10 cellular contexts compared by ENCODE assay signal in genomic region chr2:191927319-191927867, GRCh38.
A peak's percentile ranks its signal among the peaks of the same experiment; 100 is the strongest.
DNase-seq lines count a peak whose midpoint lies in the region; ATAC-seq and TF ChIP-seq lines count a peak whose summit lies in the region.
"Had no signal": no experiment of that assay in that cellular context is flagged by ENCODE, and none has a peak within 500 bp of the region (broad histone marks: within the 10 kb centered on the region; RNA-seq: fewer than 3 reads in every experiment).

No MANE protein-coding gene starts in this region.

- peaks cover 0 to 32% (median 9%) of the 10 kb centered on the region in 12 donors for H3K4me1 ChIP-seq in heart left ventricle
- H3K4me1 ChIP-seq in RWPE2 (ENCODE audit: insufficient read depth, poor library complexity, severe bottlenecking): no peaks in the 10 kb centered on the region
- H3K4me1 ChIP-seq in gastroesophageal sphincter: peaks cover 5 to 12% (median 8%) of the 10 kb centered on the region in 3 donors
- peaks cover 5 to 22% (median 14%) of the 10 kb centered on the region in 4 donors for H3K4me1 ChIP-seq in upper lobe of left lung

- no peaks in the 10 kb centered on the region for H3K36me3 Mint-ChIP-seq in stimulated activated naive B cell treated with anti-CD40 and anti-IgM and Interleukin-4, amounts not matched to agents 10 μg/mL and 1 μg/mL and 100 μg/mL, for 72 hours

- TF ChIP-seq CTCF in heart left ventricle (IDR thresholded peaks at IDR 0.05) (no peak), RWPE2 (IDR thresholded peaks at IDR 0.05; ENCODE audit: poor library complexity, severe bottlenecking) (no peak), gastroesophageal sphincter (IDR thresholded peaks at IDR 0.05) (no peak), upper lobe of left lung (IDR thresholded peaks at IDR 0.05) (no peak)

- no peaks in the 10 kb centered on the region for H3K27me3 Mint-ChIP-seq in stimulated activated naive B cell treated with anti-CD40 and anti-IgM and Interleukin-4, amounts not matched to agents 10 μg/mL and 1 μg/mL and 100 μg/mL, for 72 hours

- H3K9me3 ChIP-seq in heart left ventricle (no peaks in the 10 kb centered on the region), RWPE2 (ENCODE audit: severe bottlenecking) (no peaks in the 10 kb centered on the region), gastroesophageal sphincter (no peaks in the 10 kb centered on the region), upper lobe of left lung (no peaks in the 10 kb centered on the region)
- H3K9me3 ChIP-seq: BLaER1 had no signal

- TF ChIP-seq POLR2A in heart left ventricle (IDR thresholded peaks at IDR 0.05): no peak
- no peak for TF ChIP-seq POLR2A in gastroesophageal sphincter (IDR thresholded peaks at IDR 0.05)
- TF ChIP-seq POLR2A in upper lobe of left lung (IDR thresholded peaks at IDR 0.05): no peak

- WGBS in heart left ventricle, 4 donors: 32 to 35% (median 35%) methylated on average over 4 of the region's 4 CpGs
- 18 to 25% methylated on average over 4 of the region's 4 CpGs for WGBS in gastroesophageal sphincter (ENCODE audit: low coverage in 1 of 2), 2 donors
- 21 to 22% methylated on average over 4 of the region's 4 CpGs for WGBS in upper lobe of left lung, 2 donors

- H3K4me1 Mint-ChIP-seq in stimulated activated naive B cell treated with anti-CD40 and anti-IgM and Interleukin-4, amounts not matched to agents 10 μg/mL and 1 μg/mL and 100 μg/mL, for 72 hours: peaks cover 4 to 9% of the 10 kb centered on the region in 2 donors

- no peak overlapping the region for H3K4me3 Mint-ChIP-seq in stimulated activated naive B cell treated with anti-CD40 and anti-IgM and Interleukin-4, amounts not matched to agents 10 μg/mL and 1 μg/mL and 100 μg/mL, for 72 hours

- TF ChIP-seq EP300 in gastroesophageal sphincter (IDR thresholded peaks at IDR 0.05) (no peak), upper lobe of left lung (IDR thresholded peaks at IDR 0.05) (peak in 1 of 4 donors; percentile 71)

- intact Hi-C loops in heart left ventricle (cut with DNase I): no loop called here
- intact Hi-C loops in Right ventricle myocardium inferior (cut with DNase I): no loop called here

- H3K27ac ChIP-seq in heart left ventricle (peak overlapping the region in 1 of 12 donors; percentile 34), RWPE2 (ENCODE audit: poor library complexity, severe bottlenecking) (no peak overlapping the region), gastroesophageal sphincter (peak overlapping the region in 3 of 4 donors; percentile 4 to 50 (median 8)), upper lobe of left lung (peak overlapping the region; percentile 55 to 76 (median 60))
- H3K27ac ChIP-seq: BLaER1 had no signal

- ATAC-seq in heart left ventricle (peak in 3 of 4 donors; percentile 49 to 55 (median 49)), Right ventricle myocardium inferior (no peak), RWPE2 (ENCODE audit: low read depth) (peak; percentile 77), gastroesophageal sphincter (peak; percentile 69), upper lobe of left lung (ENCODE audit: low FRiP score in 2 of 2) (peak; percentile 65 to 73), HG03457 (IDR thresholded peaks at IDR 0.05; ENCODE audit: unreplicated experiment) (no peak), HG02588 (IDR thresholded peaks at IDR 0.05; ENCODE audit: unreplicated experiment) (no peak)
- ATAC-seq in stimulated activated naive B cell treated with anti-CD40 and anti-IgM and Interleukin-4, amounts not matched to agents 10 μg/mL and 1 μg/mL and 100 μg/mL, for 72 hours (replicated peaks): no peak

- H3K9me3 Mint-ChIP-seq in stimulated activated naive B cell treated with anti-CD40 and anti-IgM and Interleukin-4, amounts not matched to agents 10 μg/mL and 1 μg/mL and 100 μg/mL, for 72 hours: no peaks in the 10 kb centered on the region

- H3K27me3 ChIP-seq in heart left ventricle: no peaks in the 10 kb centered on the region
- H3K27me3 ChIP-seq in RWPE2 (ENCODE audit: insufficient read depth, poor library complexity, severe bottlenecking): no peaks in the 10 kb centered on the region
- H3K27me3 ChIP-seq in gastroesophageal sphincter: no peaks in the 10 kb centered on the region
- H3K27me3 ChIP-seq in upper lobe of left lung: no peaks in the 10 kb centered on the region
- H3K27me3 ChIP-seq: BLaER1 had no signal

- H3K4me3 ChIP-seq in heart left ventricle (no peak overlapping the region), RWPE2 (ENCODE audit: severe bottlenecking) (no peak overlapping the region), gastroesophageal sphincter (no peak overlapping the region), upper lobe of left lung (no peak overlapping the region)
- H3K4me3 ChIP-seq: BLaER1 had no signal

- DNase-seq in heart left ventricle: peak in 4 of 5 donors; percentile 46 to 59 (median 52)
- DNase-seq in Right ventricle myocardium inferior (ENCODE audit: missing footprints): no peak
- DNase-seq in RWPE2 (ENCODE audit: low spot score): peak; percentile 72
- peak in 1 of 2 donors; percentile 91 for DNase-seq in upper lobe of left lung
- no peak for DNase-seq in stimulated activated naive B cell treated with anti-CD40 and anti-IgM and Interleukin-4, amounts not matched to agents 10 μg/mL and 1 μg/mL and 100 μg/mL, for 72 hours
- DNase-seq: islet precursor cell had no signal

- H3K27ac Mint-ChIP-seq in stimulated activated naive B cell treated with anti-CD40 and anti-IgM and Interleukin-4, amounts not matched to agents 10 μg/mL and 1 μg/mL and 100 μg/mL, for 72 hours: no peak overlapping the region

- no peaks in the 10 kb centered on the region for H3K36me3 ChIP-seq in heart left ventricle
- H3K36me3 ChIP-seq in RWPE2 (ENCODE audit: low read depth): no peaks in the 10 kb centered on the region
- no peaks in the 10 kb centered on the region for H3K36me3 ChIP-seq in gastroesophageal sphincter
- H3K36me3 ChIP-seq in upper lobe of left lung: no peaks in the 10 kb centered on the region
- H3K36me3 ChIP-seq: BLaER1 had no signal

Comparison
In these comparisons a context has a peak if more than half of its experiments do, and no peak if none do; other contexts are left out.
1. ATAC-seq: peak in heart left ventricle (3 of 4), RWPE2 (single experiment), gastroesophageal sphincter (single experiment) and upper lobe of left lung (2 of 2); none in Right ventricle myocardium inferior (single experiment), stimulated activated naive B cell treated with anti-CD40 and anti-IgM and Interleukin-4, amounts not matched to agents 10 μg/mL and 1 μg/mL and 100 μg/mL, for 72 hours (0 of 2), HG03457 (single experiment) and HG02588 (single experiment).
2. DNase-seq: peak in heart left ventricle (4 of 5) and RWPE2 (single experiment); none in Right ventricle myocardium inferior (single experiment) and stimulated activated naive B cell treated with anti-CD40 and anti-IgM and Interleukin-4, amounts not matched to agents 10 μg/mL and 1 μg/mL and 100 μg/mL, for 72 hours (single experiment).